Comparison of ENCODE assay signal across 17 cellular contexts in the genomic region with DNA sequence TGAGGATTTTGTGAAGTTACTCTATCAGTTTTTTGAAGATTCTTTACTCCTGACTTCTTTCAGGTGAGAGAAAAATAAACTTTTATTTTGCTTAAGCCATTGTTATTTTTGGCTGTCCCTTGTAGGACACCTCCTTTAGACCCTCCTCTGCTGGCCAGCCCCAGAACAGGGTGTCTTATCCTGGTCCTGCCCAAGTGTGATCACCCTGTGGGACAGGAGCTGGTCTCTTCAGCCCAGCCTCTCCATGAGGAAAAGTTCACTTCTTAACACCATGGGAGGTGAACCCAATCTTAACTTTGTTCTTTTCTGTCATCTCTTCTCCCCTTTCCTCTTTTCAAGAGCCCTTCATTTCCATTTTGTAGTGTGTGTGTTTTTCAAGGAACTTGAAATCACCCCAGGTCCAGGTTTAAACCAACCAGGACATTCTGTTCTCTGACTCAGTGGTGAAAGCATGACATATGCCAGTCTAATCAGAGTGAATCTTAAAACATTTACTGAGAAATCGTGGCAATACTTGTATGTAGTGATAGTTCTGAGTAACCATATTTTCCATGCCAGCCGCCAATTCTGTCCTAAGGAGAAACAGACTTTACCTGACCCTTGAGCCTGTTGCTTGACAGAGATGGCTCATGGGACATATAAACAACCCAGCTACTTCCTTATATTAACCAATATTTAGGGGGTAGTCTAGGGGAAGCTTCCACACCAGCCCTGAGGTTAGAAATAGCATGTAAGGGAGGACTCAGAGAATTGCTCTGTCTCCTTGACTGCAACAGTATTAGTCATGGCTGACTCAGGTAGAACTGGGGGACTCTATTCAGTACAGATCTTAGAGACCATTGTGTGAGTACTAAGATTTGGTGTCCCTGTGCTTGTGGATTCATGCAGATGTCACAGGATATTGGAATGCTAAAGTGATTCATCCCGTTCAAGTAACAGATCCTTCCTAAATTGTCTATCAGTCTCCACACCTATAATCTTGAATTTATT. TPM values are rescaled to one million over a fixed set of nuclear protein-coding genes. Genes with fewer than 3 reads are reported as not detected.
DNase-seq lines count a peak whose midpoint lies in the region; ATAC-seq, FAIRE-seq and TF ChIP-seq lines count a peak whose summit lies in the region.
"Had no signal": no experiment of that assay in that cellular context is flagged by ENCODE, and none has a peak within 500 bp of the region (broad histone marks: within the 10 kb centered on the region; RNA-seq: fewer than 3 reads in every experiment).

No MANE protein-coding gene starts in this region.

- H3K9me3 Mint-ChIP-seq in T-helper 2 cell treated with Interferon-gamma antibody and Interleukin-4, amounts not matched to agents 5 μg/mL and 100 μg/mL, for 36 hours = peaks cover 12% of the 10 kb centered on the region
- H3K9me3 Mint-ChIP-seq: WTC11 had no signal

- H3K27ac ChIP-seq in GM23248 = peak overlapping the region; percentile 70
- no peak overlapping the region for H3K27ac ChIP-seq in fibroblast of lung (ENCODE audit: insufficient read depth, low read length)

- H3K27ac Mint-ChIP-seq in T-helper 2 cell treated with Interferon-gamma antibody and Interleukin-4, amounts not matched to agents 5 μg/mL and 100 μg/mL, for 36 hours = no peak overlapping the region
- H3K27ac Mint-ChIP-seq: activated T-cell treated with anti-CD3 and anti-CD28 coated beads, Interleukin-2, amount 50 U/mL, for 24 hours; CD8-positive, alpha-beta memory T cell; WTC11 had no signal

- no peaks in the 10 kb centered on the region for H3K27me3 ChIP-seq in GM23248 (replicated peaks; ENCODE audit: insufficient read depth)
- H3K27me3 ChIP-seq in fibroblast of lung (ENCODE audit: control insufficient read depth, insufficient read depth, low read length) = no peaks in the 10 kb centered on the region

- no peaks in the 10 kb centered on the region for H4K20me1 ChIP-seq in GM23248 (ENCODE audit: insufficient read depth)
- H4K20me1 ChIP-seq in fibroblast of lung (ENCODE audit: control insufficient read depth, extremely low read depth, insufficient read depth, low read length) = no peaks in the 10 kb centered on the region

- no peaks in the 10 kb centered on the region for H3K4me1 Mint-ChIP-seq in T-helper 2 cell treated with Interferon-gamma antibody and Interleukin-4, amounts not matched to agents 5 μg/mL and 100 μg/mL, for 36 hours (ENCODE audit: low read depth)
- H3K4me1 Mint-ChIP-seq: CD8-positive, alpha-beta memory T cell; WTC11 had no signal

- DNase-seq in GM23248 (peak; percentile 87), RCC 7860 (ENCODE audit: low spot score) (peak; percentile 61), fibroblast of lung (ENCODE audit: low read depth in 2 of 2) (peak; percentile 12 to 51), renal cortical epithelial cell (ENCODE audit: low read depth) (peak; percentile 93), hepatic stellate cell (ENCODE audit: low spot score) (no peak), HEK293T (ENCODE audit: extremely low spot score) (no peak)
- DNase-seq in T-helper 2 cell treated with Interferon-gamma antibody and Interleukin-4, amounts not matched to agents 5 μg/mL and 100 μg/mL, for 36 hours (ENCODE audit: low spot score) = no peak
- DNase-seq: activated T-cell treated with anti-CD3 and anti-CD28 coated beads, Interleukin-2, amount 50 U/mL, for 24 hours; aorta; CD8-positive, alpha-beta memory T cell; effector memory CD4-positive, alpha-beta T cell; NCI-H1105 treated with DMSO at 0.1 percent for 48 hours; NCI-H524 treated with DMSO at 0.1 percent for 48 hours; right cardiac atrium; SIG-M5 had no signal

- H3K79me2 ChIP-seq in GM23248 (ENCODE audit: insufficient read depth) (no peaks in the 10 kb centered on the region), fibroblast of lung (ENCODE audit: control insufficient read depth, insufficient read depth, low read length) (no peaks in the 10 kb centered on the region)

- H2AFZ ChIP-seq in GM23248 (peak overlapping the region; percentile 70), fibroblast of lung (ENCODE audit: low read length) (peak overlapping the region; percentile 4)

- H3K4me3 ChIP-seq in GM23248 = peak overlapping the region; percentile 21; the same call in 1 of the 2 replicates
- H3K4me3 ChIP-seq in fibroblast of lung (replicated peaks in 1 of 4; ENCODE audit: control extremely low read depth in 1 of 4, insufficient read depth in 1 of 4, low read depth in 3 of 4, low read length in 4 of 4) = no peak overlapping the region

- TF ChIP-seq CTCF in fibroblast of lung (conservative IDR thresholded peaks at IDR 0.05 in 1 of 2, IDR thresholded peaks at IDR 0.05 in 1 of 2; ENCODE audit: low read depth in 1 of 2, low read length in 2 of 2) = no peak

- no peaks in the 10 kb centered on the region for H3K9me2 ChIP-seq in GM23248 (ENCODE audit: insufficient read depth)

- H3K9me3 ChIP-seq in GM23248 (ENCODE audit: low read depth) (no peaks in the 10 kb centered on the region), fibroblast of lung (ENCODE audit: control insufficient read depth, insufficient read depth, low read depth, low read length) (no peaks in the 10 kb centered on the region)

- peak overlapping the region; percentile 15; the same call in 1 of the 2 replicates for H3K9ac ChIP-seq in GM23248
- H3K9ac ChIP-seq in fibroblast of lung (ENCODE audit: insufficient read depth, low read length) = no peak overlapping the region

- H3K4me2 ChIP-seq in GM23248 (ENCODE audit: unreplicated experiment) (peak overlapping the region; percentile 59), fibroblast of lung (ENCODE audit: extremely low read depth, insufficient read depth, low read length) (no peak overlapping the region)

- CTCF ChIA-PET in HEK293T (lab: Yijun Ruan, JAX) = no interaction called here

- H3F3A ChIP-seq in GM23248 (ENCODE audit: insufficient read depth) = peaks cover 11% of the 10 kb centered on the region; the same call in 1 of the 2 replicates

- WGBS in GM23248 (ENCODE audit: low coverage in 1 of 2, low lambda C conversion rate in 2 of 2, missing lambda C conversion rate in 2 of 2), 2 experiments = 23% methylated on average over 3 of the region's 3 CpGs

- no peak for FAIRE-seq in RCC 7860 (lab: Jason Lieb, UNC)

- H3K4me1 ChIP-seq in GM23248 (ENCODE audit: insufficient read depth) (peaks cover 16% of the 10 kb centered on the region), fibroblast of lung (ENCODE audit: control insufficient read depth, extremely low read depth, insufficient read depth, low read length) (no peaks in the 10 kb centered on the region)

- no peaks in the 10 kb centered on the region for H3K36me3 ChIP-seq in GM23248 (ENCODE audit: low read depth)
- H3K36me3 ChIP-seq in fibroblast of lung (ENCODE audit: control insufficient read depth, insufficient read depth, low read length) = no peaks in the 10 kb centered on the region

- POLR2A ChIA-PET in HEK293T (lab: Yijun Ruan, JAX) = no interaction called here

- in situ Hi-C loops in GM23248 (cut with MboI) = no loop called here

- H3K36me3 Mint-ChIP-seq in T-helper 2 cell treated with Interferon-gamma antibody and Interleukin-4, amounts not matched to agents 5 μg/mL and 100 μg/mL, for 36 hours (ENCODE audit: low read depth) = no peaks in the 10 kb centered on the region
- H3K36me3 Mint-ChIP-seq: CD8-positive, alpha-beta memory T cell; WTC11 had no signal

- ATAC-seq in GM21786 (IDR thresholded peaks at IDR 0.05; ENCODE audit: unreplicated experiment) = no peak
- ATAC-seq: right cardiac atrium, WTC11 had no signal

- no peak overlapping the region for H3K4me3 Mint-ChIP-seq in T-helper 2 cell treated with Interferon-gamma antibody and Interleukin-4, amounts not matched to agents 5 μg/mL and 100 μg/mL, for 36 hours
- H3K4me3 Mint-ChIP-seq: activated T-cell treated with anti-CD3 and anti-CD28 coated beads, Interleukin-2, amount 50 U/mL, for 24 hours; CD8-positive, alpha-beta memory T cell; WTC11 had no signal

- H3K27me3 Mint-ChIP-seq in T-helper 2 cell treated with Interferon-gamma antibody and Interleukin-4, amounts not matched to agents 5 μg/mL and 100 μg/mL, for 36 hours (ENCODE audit: low read depth) = no peaks in the 10 kb centered on the region
- H3K27me3 Mint-ChIP-seq: activated T-cell treated with anti-CD3 and anti-CD28 coated beads, Interleukin-2, amount 50 U/mL, for 24 hours; CD8-positive, alpha-beta memory T cell had no signal

TF ChIP-seq in HEK293T, 16 proteins besides CTCF, POLR2A, EP300 and RAD21:
- TF ChIP-seq FOXA1 (IDR thresholded peaks at IDR 0.05) (no peak), SP1 (IDR thresholded peaks at IDR 0.05) (no peak), FOXK2 (IDR thresholded peaks at IDR 0.05) (no peak), PKNOX1 (IDR thresholded peaks at IDR 0.05) (no peak)
TF ChIP-seq in HEK293T: peak in this region for 0.

RNA-seq across cellular contexts. Expression of gene FLRT3, which starts 48.8 kb away (rescaled TPM):
- 2.3 and 2.4 TPM in 2 replicates for total RNA-seq in GM23248 (2014; rRNA removed; shearing (Covaris generic))
- polyA plus RNA-seq in GM23248 (2016; fragmentation: Nextera tagmentation; extraction: Ambion mirVana) (2.4 and 3.0 TPM in 2 replicates), fibroblast of lung (2.9 and 10.8 TPM in 2 replicates)
- total RNA-seq in fibroblast of lung (5.1 and 7.6 TPM in 2 replicates), renal cortical epithelial cell (5.2 and 16.0 TPM in 2 replicates)
- 1.7 and 5.5 TPM in 2 replicates for polyA plus RNA-seq in fibroblast of lung (2012)
- 0.96 and 4.7 TPM in 2 replicates for polyA minus RNA-seq in fibroblast of lung (ENCODE audit: low replicate concordance)
- total RNA-seq: CD8-positive, alpha-beta memory T cell had no signal
- polyA plus RNA-seq: CD8-positive, alpha-beta memory T cell had no signal

Comparison
In these comparisons a context has a peak if more than half of its experiments do, and no peak if none do; other contexts are left out.
1. DNase-seq: peak in GM23248 (single experiment), RCC 7860 (single experiment), fibroblast of lung (2 of 2) and renal cortical epithelial cell (single experiment); none in hepatic stellate cell (single experiment), T-helper 2 cell treated with Interferon-gamma antibody and Interleukin-4, amounts not matched to agents 5 μg/mL and 100 μg/mL, for 36 hours (single experiment) and HEK293T (single experiment).